In the genomic region with DNA sequence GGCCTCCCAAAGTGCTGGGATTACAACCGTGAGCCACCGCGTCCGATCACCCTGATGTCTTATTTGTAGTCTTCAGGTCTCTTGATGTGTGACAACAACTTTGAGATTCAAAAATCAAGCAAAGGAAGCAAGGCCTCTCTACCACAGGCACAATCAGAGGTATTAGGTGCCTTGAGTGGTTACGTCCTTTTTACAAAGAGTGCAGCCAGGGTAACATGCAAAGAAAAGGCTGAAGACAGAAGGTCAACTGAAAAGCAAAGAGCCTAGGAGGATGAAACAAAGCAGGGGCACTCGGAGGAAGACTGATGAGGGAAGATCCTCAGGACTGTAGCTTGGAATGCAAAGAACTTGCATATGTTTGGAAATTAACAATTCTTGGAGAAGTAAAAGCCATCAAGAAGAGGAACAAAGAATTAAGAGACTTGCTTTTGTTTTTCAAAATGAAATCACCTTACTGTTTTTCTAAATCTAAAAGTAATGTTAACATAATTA, we compare ENCODE assay signal across 17 cellular contexts.
DNase-seq lines count a peak whose midpoint lies in the region; ATAC-seq and TF ChIP-seq lines count a peak whose summit lies in the region.
"Had no signal": no experiment of that assay in that cellular context is flagged by ENCODE, and none has a peak within 500 bp of the region (broad histone marks: within the 10 kb centered on the region; RNA-seq: fewer than 3 reads in every experiment).

No MANE protein-coding gene starts in this region.

- peak overlapping the region; percentile 4 for H4K5ac ChIP-seq in H9 (ENCODE audit: insufficient read length, low read depth, low read length)

- H3K4me1 ChIP-seq in H9 (ENCODE audit: insufficient read depth, low read length): peaks cover 2% of the 10 kb centered on the region; the same call in 1 of the 2 replicates

- H2AFZ ChIP-seq in H9 (ENCODE audit: low read length): peak overlapping the region; percentile 99

- no peak overlapping the region for H3K4ac ChIP-seq in H9 (ENCODE audit: low read depth, low read length)

- H3K9me3 Mint-ChIP-seq in H9: no peaks in the 10 kb centered on the region
- H3K9me3 Mint-ChIP-seq in glutamatergic neuron (ENCODE audit: unreplicated experiment): no peaks in the 10 kb centered on the region
- no peaks in the 10 kb centered on the region for H3K9me3 Mint-ChIP-seq in mesothelial cell of epicardium
- H3K9me3 Mint-ChIP-seq: CD4-positive, alpha-beta T cell had no signal

- H3K4me3 Mint-ChIP-seq in H9 (peak overlapping the region; percentile 2 to 60; a peak in 3 of 5 replicates), glutamatergic neuron (ENCODE audit: unreplicated experiment) (peak overlapping the region; percentile 47), mesothelial cell of epicardium (peak overlapping the region; percentile 4)
- H3K4me3 Mint-ChIP-seq: CD4-positive, alpha-beta T cell had no signal

- no peak overlapping the region for H2AK5ac ChIP-seq in H9 (ENCODE audit: insufficient read length, low read length)

- H2BK20ac ChIP-seq in H9 (ENCODE audit: low read depth, low read length, poor library complexity, severe bottlenecking): no peak overlapping the region

- H3K23ac ChIP-seq in H9 (ENCODE audit: insufficient read length, low read depth, low read length): no peak overlapping the region

- DNase-seq in H9 (peak; percentile 44), glutamatergic neuron (no peak), mesothelial cell of epicardium (ENCODE audit: low spot score in 2 of 2, unreplicated experiment in 2 of 2) (no peak), NCI-H2196 (lab: John Stamatoyannopoulos, UW; ENCODE audit: unreplicated experiment) (no peak), GOT3 (lab: John Stamatoyannopoulos, UW) (no peak), mesenteric fat pad (ENCODE audit: low spot score) (no peak)
- DNase-seq: ACHN; AML-193; CD4-positive, alpha-beta T cell; EL; MG63; NCI-H1092; NCI-H226; NCI-H526; SHP77; SK-N-SH had no signal

- H3K27me3 ChIP-seq in H9 (ENCODE audit: insufficient read depth, low read length): no peaks in the 10 kb centered on the region; the same call in 1 of the 2 replicates
- H3K27me3 ChIP-seq: MG63 had no signal

- no peak overlapping the region for H2BK120ac ChIP-seq in H9 (ENCODE audit: low read depth, low read length, poor library complexity, severe bottlenecking)

- no peak overlapping the region for H4K91ac ChIP-seq in H9 (ENCODE audit: insufficient read length, low read depth, low read length)

- no peaks in the 10 kb centered on the region for H3K36me3 Mint-ChIP-seq in H9 (ENCODE audit: insufficient read depth in 1 of 3, low read depth in 3 of 3)
- no peaks in the 10 kb centered on the region for H3K36me3 Mint-ChIP-seq in glutamatergic neuron (ENCODE audit: unreplicated experiment)
- H3K36me3 Mint-ChIP-seq in mesothelial cell of epicardium: no peaks in the 10 kb centered on the region

- no peak for ATAC-seq in GM18502 (IDR thresholded peaks at IDR 0.05; ENCODE audit: poor library complexity, unreplicated experiment)

- H3K23me2 ChIP-seq in H9 (ENCODE audit: insufficient read length, low read depth, low read length, poor library complexity, severe bottlenecking): peaks cover 4% of the 10 kb centered on the region

- no peak overlapping the region for H2BK15ac ChIP-seq in H9 (ENCODE audit: low read depth, low read length)

- H3K14ac ChIP-seq in H9 (ENCODE audit: insufficient read depth, low read length): peak overlapping the region; percentile 16; the same call in 1 of the 2 replicates

- H3K9me3 ChIP-seq in H9 (ENCODE audit: control insufficient read depth, low read depth, low read length): no peaks in the 10 kb centered on the region
- H3K9me3 ChIP-seq: MG63, SK-N-SH had no signal

- peak overlapping the region; percentile 9 for H2BK5ac ChIP-seq in H9 (ENCODE audit: insufficient read length, low read length)

- H3K9ac ChIP-seq in H9 (ENCODE audit: extremely low read depth, insufficient read length, low read length): no peak overlapping the region
- H3K9ac ChIP-seq: SK-N-SH had no signal

- H3K18ac ChIP-seq in H9 (ENCODE audit: insufficient read length, low read depth, low read length): peak overlapping the region; percentile 43

- H2BK12ac ChIP-seq in H9 (ENCODE audit: insufficient read length, low read depth, low read length): no peak overlapping the region

- WGBS in H9 (ENCODE audit: extremely low coverage, insufficient read length, low lambda C conversion rate): no CpG with 5 or more reads among the region's 6 CpGs

- H3T11ph ChIP-seq in H9 (ENCODE audit: low read length): no peak overlapping the region

- H3K56ac ChIP-seq in H9 (ENCODE audit: insufficient read length, low read depth, low read length): no peak overlapping the region

- TF ChIP-seq CTCF in H9 (conservative IDR thresholded peaks at IDR 0.05) (no peak), glutamatergic neuron (IDR thresholded peaks at IDR 0.05; ENCODE audit: partially characterized antibody, unreplicated experiment) (no peak), mesothelial cell of epicardium (IDR thresholded peaks at IDR 0.05; ENCODE audit: unreplicated experiment) (no peak)

- H4K20me1 ChIP-seq in H9 (ENCODE audit: control insufficient read depth, insufficient read depth, insufficient read length): no peaks in the 10 kb centered on the region

- no peaks in the 10 kb centered on the region for H3K79me1 ChIP-seq in H9 (ENCODE audit: insufficient read depth, low read depth, low read length, poor library complexity, severe bottlenecking)

- H3K27ac Mint-ChIP-seq in H9: peak overlapping the region in 2 of 3 experiments; percentile 83 to 94; a peak in 5 of 7 replicates
- H3K27ac Mint-ChIP-seq in glutamatergic neuron (ENCODE audit: unreplicated experiment): peak overlapping the region; percentile 72
- no peak overlapping the region for H3K27ac Mint-ChIP-seq in mesothelial cell of epicardium
- H3K27ac Mint-ChIP-seq: CD4-positive, alpha-beta T cell had no signal

- H3K27me3 Mint-ChIP-seq in H9 (ENCODE audit: low read depth) (peaks cover 17% of the 10 kb centered on the region), glutamatergic neuron (ENCODE audit: unreplicated experiment) (peaks cover 3% of the 10 kb centered on the region), mesothelial cell of epicardium (ENCODE audit: low read depth) (peaks cover 74% of the 10 kb centered on the region)
- H3K27me3 Mint-ChIP-seq: CD4-positive, alpha-beta T cell had no signal

- H3K79me2 ChIP-seq in H9 (ENCODE audit: insufficient read depth, low read length): no peaks in the 10 kb centered on the region

- H3K27ac ChIP-seq in H9 (ENCODE audit: insufficient read length, low read depth, low read length): peak overlapping the region; percentile 79

- H4K8ac ChIP-seq in H9 (replicated peaks; ENCODE audit: insufficient read length, low read depth, low read length): no peak overlapping the region

- H3K4me1 Mint-ChIP-seq in H9 (peaks cover 24 to 27% of the 10 kb centered on the region in 2 experiments), glutamatergic neuron (ENCODE audit: low read depth, unreplicated experiment) (peaks cover 31% of the 10 kb centered on the region), mesothelial cell of epicardium (peaks cover 7% of the 10 kb centered on the region)

- peak overlapping the region; percentile 48 for H3K4me2 ChIP-seq in H9 (ENCODE audit: insufficient read depth, insufficient read length, low read length)
- H3K4me2 ChIP-seq: SK-N-SH had no signal
